Comparison of ENCODE assay signal across 16 cellular contexts in genomic region chr15:62894322-62895085, GRCh38.
DNase-seq lines count a peak whose midpoint lies in the region; ATAC-seq and TF ChIP-seq lines count a peak whose summit lies in the region.
"Had no signal": no experiment of that assay in that cellular context is flagged by ENCODE, and none has a peak within 500 bp of the region (broad histone marks: within the 10 kb centered on the region; RNA-seq: fewer than 3 reads in every experiment).

No MANE protein-coding gene starts in this region.

- peaks cover 8% of the 10 kb centered on the region; the same call in 1 of the 2 replicates for H3K79me2 ChIP-seq in SK-N-SH (ENCODE audit: insufficient read depth)
- no peaks in the 10 kb centered on the region for H3K79me2 ChIP-seq in smooth muscle cell (ENCODE audit: low read depth)
- H3K79me2 ChIP-seq: parathyroid adenoma had no signal

- CTCF ChIA-PET in SK-N-SH (lab: Yijun Ruan, JAX), result interaction anchor here (1.2 kb wide), 1 partner anchor 11 kb away, joined by 3 read pairs; no protein-coding TSS in a partner anchor

- TF ChIP-seq EP300 in SK-N-SH (IDR thresholded peaks at IDR 0.05; ENCODE audit: borderline replicate concordance in 1 of 2, low read depth in 1 of 2, low read length in 1 of 2) (no peak), gastroesophageal sphincter (IDR thresholded peaks at IDR 0.05) (no peak)

- no peak for TF ChIP-seq POLR2A in gastroesophageal sphincter (IDR thresholded peaks at IDR 0.05)

- POLR2A ChIA-PET in SK-N-SH (lab: Yijun Ruan, JAX), result no interaction called here

- H4K20me1 ChIP-seq in SK-N-SH (ENCODE audit: insufficient read depth) (no peaks in the 10 kb centered on the region), smooth muscle cell (ENCODE audit: low read depth) (no peaks in the 10 kb centered on the region)

- H3K9me2 ChIP-seq in SK-N-SH, result no peaks in the 10 kb centered on the region

- in situ Hi-C loops in G401 (cut with HindIII; ENCODE audit: low sequenced_read_pairs), result no loop called here

- no peak for DNase-seq in SK-N-SH
- no peak for DNase-seq in RWPE2 (ENCODE audit: low spot score)
- DNase-seq in smooth muscle cell (lab: John Stamatoyannopoulos, UW; ENCODE audit: unreplicated experiment), result no peak
- DNase-seq in posterior cingulate gyrus, result no peak
- no peak for DNase-seq in G401 (ENCODE audit: low spot score)
- no peak for DNase-seq in GDM1 (lab: John Stamatoyannopoulos, UW)
- DNase-seq: activated CD4-positive, alpha-beta T cell treated with anti-CD3 and anti-CD28 coated beads for 4 hours; H7; hippocampal formation; stimulated activated CD4-positive, alpha-beta T cell treated with anti-CD3 and anti-CD28 coated beads, Interleukin-1b, Interleukin-23, amount 100 ng/mL, for 48 hours; T-helper 17 cell; upper lobe of right lung had no signal

- WGBS in SK-N-SH (ENCODE audit: low lambda C conversion rate), result 93% methylated on average over 10 of the region's 10 CpGs
- 76 to 78% methylated on average over 10 of the region's 10 CpGs for WGBS in gastroesophageal sphincter (ENCODE audit: low coverage in 1 of 2), 2 donors
- 74% methylated on average over 10 of the region's 10 CpGs for WGBS in smooth muscle cell (ENCODE audit: low lambda C conversion rate)

- peak overlapping the region; percentile 71 for H3K4me2 ChIP-seq in SK-N-SH
- peak overlapping the region; percentile 68 for H3K4me2 ChIP-seq in smooth muscle cell

- H3F3A ChIP-seq in SK-N-SH (replicated peaks; ENCODE audit: insufficient read depth), result peaks cover 39% of the 10 kb centered on the region
- H3F3A ChIP-seq in smooth muscle cell (ENCODE audit: low read depth), result peaks cover 27% of the 10 kb centered on the region

- H3K27me3 ChIP-seq in SK-N-SH (ENCODE audit: insufficient read depth) (no peaks in the 10 kb centered on the region), RWPE2 (ENCODE audit: insufficient read depth, poor library complexity, severe bottlenecking) (no peaks in the 10 kb centered on the region), gastroesophageal sphincter (no peaks in the 10 kb centered on the region), smooth muscle cell (ENCODE audit: low read depth) (no peaks in the 10 kb centered on the region)
- H3K27me3 ChIP-seq: upper lobe of right lung had no signal

- H3K27ac ChIP-seq in SK-N-SH (ENCODE audit: low read depth in 2 of 2, low read length in 1 of 2) (peak overlapping the region; percentile 91 to 100; a peak in 3 of 4 replicates), RWPE2 (ENCODE audit: poor library complexity, severe bottlenecking) (peak overlapping the region; percentile 100), gastroesophageal sphincter (peak overlapping the region in 3 of 4 donors; percentile 5 to 96 (median 94)), smooth muscle cell (ENCODE audit: low read depth) (peak overlapping the region; percentile 100)
- H3K27ac ChIP-seq: parathyroid adenoma, upper lobe of right lung had no signal

- H3K36me3 ChIP-seq in SK-N-SH (replicated peaks in 1 of 2; ENCODE audit: control insufficient read depth in 1 of 2, insufficient read depth in 2 of 2, low read length in 1 of 2), result no peaks in the 10 kb centered on the region
- no peaks in the 10 kb centered on the region for H3K36me3 ChIP-seq in RWPE2 (ENCODE audit: low read depth)
- H3K36me3 ChIP-seq in gastroesophageal sphincter, result no peaks in the 10 kb centered on the region
- H3K36me3 ChIP-seq in smooth muscle cell (ENCODE audit: low read depth), result no peaks in the 10 kb centered on the region
- H3K36me3 ChIP-seq: upper lobe of right lung had no signal

- ATAC-seq in SK-N-SH treated with all-trans-retinoic acid at 6 μM for 48 hours (no peak), RWPE2 (ENCODE audit: low read depth) (no peak), gastroesophageal sphincter (no peak)
- ATAC-seq: GM12878, T-helper 17 cell, upper lobe of right lung had no signal

- H3K4me1 ChIP-seq in SK-N-SH (ENCODE audit: control insufficient read depth in 1 of 2, insufficient read depth in 2 of 2, low read depth in 1 of 2, low read length in 1 of 2), result peaks cover 23 to 32% of the 10 kb centered on the region in 2 experiments
- H3K4me1 ChIP-seq in RWPE2 (ENCODE audit: insufficient read depth, poor library complexity, severe bottlenecking), result peaks cover 52% of the 10 kb centered on the region
- H3K4me1 ChIP-seq in gastroesophageal sphincter, result peaks cover 11 to 69% (median 29%) of the 10 kb centered on the region in 3 donors
- peaks cover 35% of the 10 kb centered on the region for H3K4me1 ChIP-seq in smooth muscle cell (ENCODE audit: low read depth)

- H2AFZ ChIP-seq in SK-N-SH (ENCODE audit: low read depth), result no peak overlapping the region
- H2AFZ ChIP-seq in smooth muscle cell (ENCODE audit: low read depth), result no peak overlapping the region
- H2AFZ ChIP-seq: parathyroid adenoma had no signal

- TF ChIP-seq RAD21 in SK-N-SH (IDR thresholded peaks at IDR 0.05; ENCODE audit: low read length), result no peak

- H3K9ac ChIP-seq in SK-N-SH (peak overlapping the region; percentile 91; the same call in 1 of the 2 replicates), smooth muscle cell (ENCODE audit: low read depth) (peak overlapping the region; percentile 99)
- H3K9ac ChIP-seq: parathyroid adenoma had no signal

- H3K9me3 ChIP-seq in SK-N-SH, result no peaks in the 10 kb centered on the region
- no peaks in the 10 kb centered on the region for H3K9me3 ChIP-seq in RWPE2 (ENCODE audit: severe bottlenecking)
- H3K9me3 ChIP-seq in gastroesophageal sphincter, result no peaks in the 10 kb centered on the region
- no peaks in the 10 kb centered on the region for H3K9me3 ChIP-seq in smooth muscle cell (replicated peaks; ENCODE audit: low read depth)
- H3K9me3 ChIP-seq: upper lobe of right lung had no signal

- H3K4me3 ChIP-seq in SK-N-SH (ENCODE audit: low read depth in 2 of 2, low read length in 1 of 2), result no peak overlapping the region
- H3K4me3 ChIP-seq in RWPE2 (ENCODE audit: severe bottlenecking), result no peak overlapping the region
- no peak overlapping the region for H3K4me3 ChIP-seq in gastroesophageal sphincter
- no peak overlapping the region for H3K4me3 ChIP-seq in smooth muscle cell
- H3K4me3 ChIP-seq: GM12878, upper lobe of right lung had no signal

- intact Hi-C loops in posterior cingulate gyrus (cut with DNase I), result no loop called here

- TF ChIP-seq CTCF in SK-N-SH (IDR thresholded peaks at IDR 0.05) (no peak), RWPE2 (IDR thresholded peaks at IDR 0.05; ENCODE audit: poor library complexity, severe bottlenecking) (no peak), gastroesophageal sphincter (IDR thresholded peaks at IDR 0.05) (no peak), smooth muscle cell (IDR thresholded peaks at IDR 0.05; ENCODE audit: borderline replicate concordance, insufficient read depth, poor library complexity, severe bottlenecking) (no peak)

TF ChIP-seq in SK-N-SH, 30 proteins besides CTCF, POLR2A, EP300 and RAD21:
- no peak for TF ChIP-seq ELF1 (IDR thresholded peaks at IDR 0.05)
- TF ChIP-seq TEAD4 (IDR thresholded peaks at IDR 0.05; ENCODE audit: borderline replicate concordance, insufficient read depth), result no peak
- TF ChIP-seq TAF1 (IDR thresholded peaks at IDR 0.05; ENCODE audit: borderline replicate concordance, low read depth, low read length), result no peak
- no peak for TF ChIP-seq MAX (IDR thresholded peaks at IDR 0.05; ENCODE audit: low read depth)

TF ChIP-seq in SK-N-SH treated with all-trans-retinoic acid at 6 μM for 48 hours, 23 proteins besides CTCF, POLR2A, EP300 and RAD21 (continues in another document):
- TF ChIP-seq GLIS3 (CRISPR knock-in tag; IDR thresholded peaks at IDR 0.05), result no peak
- no peak for TF ChIP-seq CSDC2 (CRISPR knock-in tag; IDR thresholded peaks at IDR 0.05)
- no peak for TF ChIP-seq BACH2 (CRISPR knock-in tag; IDR thresholded peaks at IDR 0.05; ENCODE audit: borderline replicate concordance)
- TF ChIP-seq ZNF70 (CRISPR knock-in tag; IDR thresholded peaks at IDR 0.05), result no peak
- TF ChIP-seq PATZ1 (CRISPR knock-in tag; IDR thresholded peaks at IDR 0.05; ENCODE audit: borderline replicate concordance), result no peak
- TF ChIP-seq ESRRG (CRISPR knock-in tag; IDR thresholded peaks at IDR 0.05), result no peak
- no peak for TF ChIP-seq CREB5 (CRISPR knock-in tag; IDR thresholded peaks at IDR 0.05; ENCODE audit: low read depth)
